In the genomic region with DNA sequence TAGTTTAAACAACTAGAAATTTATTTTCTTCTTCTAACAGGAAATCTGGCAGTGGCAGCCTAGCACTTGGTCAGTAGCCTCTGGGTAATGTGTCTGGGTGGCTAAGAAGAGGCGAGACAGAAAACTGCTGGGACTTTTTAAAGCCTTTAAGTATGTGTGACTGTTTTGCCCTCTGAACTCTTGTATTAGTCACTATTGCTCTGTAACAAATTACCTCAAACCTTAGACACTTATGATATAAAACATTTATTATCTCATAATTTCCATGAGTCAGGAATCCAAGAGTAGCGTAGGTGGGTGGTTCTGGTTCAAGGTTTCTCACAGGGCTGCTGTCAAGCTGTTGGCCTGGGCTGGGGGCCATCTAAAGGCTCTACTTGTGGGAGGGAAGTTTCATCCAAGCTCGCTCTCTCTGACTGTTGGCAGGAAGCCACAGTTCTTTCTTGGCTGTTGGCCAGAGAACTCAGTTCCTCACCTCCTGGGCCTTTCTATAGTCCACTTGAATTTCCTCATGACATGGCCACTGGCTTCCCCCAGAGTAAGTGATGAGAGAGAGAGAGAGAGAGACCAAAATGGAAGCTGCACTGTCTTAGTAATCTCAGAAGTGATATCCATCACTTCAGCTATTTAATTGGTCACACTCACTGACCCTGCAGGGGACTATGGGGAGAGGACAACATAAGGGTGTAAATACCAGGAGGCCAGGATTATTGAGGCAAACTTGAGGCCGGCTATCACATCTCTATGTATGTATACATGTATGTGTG, we compare ENCODE assay signal across 8 cellular contexts. TPM values are rescaled to one million over a fixed set of nuclear protein-coding genes. Genes with fewer than 3 reads are reported as not detected.
DNase-seq lines count a peak whose midpoint lies in the region; ATAC-seq, FAIRE-seq and TF ChIP-seq lines count a peak whose summit lies in the region.

No MANE protein-coding gene starts in this region.

- H3K4me3 Mint-ChIP-seq in activated naive CD4-positive, alpha-beta T cell treated with anti-CD3 and anti-CD28 coated beads, Interleukin-2, amount 50 U/mL, for 24 hours: peak overlapping the region; percentile 47

- in situ Hi-C loops in gastrocnemius medialis (cut with MboI; ENCODE audit: low sequenced_read_pairs in 4 of 4): no loop called here

- DNase-seq in GM12892 (ENCODE audit: insufficient read length): peak; percentile 27
- DNase-seq in HS-5 (ENCODE audit: low read depth): peak; percentile 86
- DNase-seq in SJSA1 (ENCODE audit: low read depth in 1 of 2, low spot score in 2 of 2): peak; percentile 82 to 84
- peak; percentile 85 to 97 for DNase-seq in heart right ventricle
- DNase-seq in gastrocnemius medialis: peak; percentile 49 to 83

- H3K9me3 ChIP-seq in SJSA1 (replicated peaks) (no peaks in the 10 kb centered on the region), heart right ventricle (no peaks in the 10 kb centered on the region), gastrocnemius medialis (no peaks in the 10 kb centered on the region)

- H3K4me1 Mint-ChIP-seq in activated naive CD4-positive, alpha-beta T cell treated with anti-CD3 and anti-CD28 coated beads, Interleukin-2, amount 50 U/mL, for 24 hours: peaks cover 28% of the 10 kb centered on the region

- peak overlapping the region; percentile 62 for H3K27ac ChIP-seq in SJSA1
- H3K27ac ChIP-seq in heart right ventricle: peak overlapping the region; percentile 32 to 92 (median 77)
- H3K27ac ChIP-seq in gastrocnemius medialis: peak overlapping the region; percentile 49 to 74 (median 67)

- intact Hi-C loops in heart right ventricle (cut with DNase I): no loop called here
- intact Hi-C loops in gastrocnemius medialis (cut with DNase I; ENCODE audit: low total_unique reads): no loop called here

- TF ChIP-seq POLR2A in GM12892 (IDR thresholded peaks at IDR 0.05; ENCODE audit: low read depth, low read length) (no peak), gastrocnemius medialis (IDR thresholded peaks at IDR 0.05) (no peak)

- peak; percentile 43 to 82 (median 76) for ATAC-seq in heart right ventricle
- ATAC-seq in gastrocnemius medialis: peak; percentile 23 to 29
- ATAC-seq in HG02938 (IDR thresholded peaks at IDR 0.05; ENCODE audit: unreplicated experiment): no peak
- no peak for ATAC-seq in HG03196 (IDR thresholded peaks at IDR 0.05; ENCODE audit: unreplicated experiment)

- H3K27me3 ChIP-seq in SJSA1 (replicated peaks) (no peaks in the 10 kb centered on the region), heart right ventricle (no peaks in the 10 kb centered on the region), gastrocnemius medialis (no peaks in the 10 kb centered on the region)

- H3K4me3 ChIP-seq in SJSA1 (no peak overlapping the region), heart right ventricle (no peak overlapping the region), gastrocnemius medialis (no peak overlapping the region)

- WGBS in heart right ventricle, 2 donors: 30 to 34% methylated on average over 4 of the region's 4 CpGs

- TF ChIP-seq CTCF in heart right ventricle (IDR thresholded peaks at IDR 0.05) (no peak), gastrocnemius medialis (IDR thresholded peaks at IDR 0.05 in 4 of 5, conservative IDR thresholded peaks at IDR 0.05 in 1 of 5) (no peak)

- no peaks in the 10 kb centered on the region for H3K36me3 Mint-ChIP-seq in activated naive CD4-positive, alpha-beta T cell treated with anti-CD3 and anti-CD28 coated beads, Interleukin-2, amount 50 U/mL, for 24 hours

- H3K36me3 ChIP-seq in SJSA1 (no peaks in the 10 kb centered on the region), heart right ventricle (no peaks in the 10 kb centered on the region), gastrocnemius medialis (no peaks in the 10 kb centered on the region)

- H3K4me1 ChIP-seq in SJSA1 (replicated peaks): peaks cover 65% of the 10 kb centered on the region
- H3K4me1 ChIP-seq in heart right ventricle: peaks cover 3 to 70% (median 39%) of the 10 kb centered on the region in 9 donors
- H3K4me1 ChIP-seq in gastrocnemius medialis: peaks cover 37 to 40% of the 10 kb centered on the region in 2 donors

- no peaks in the 10 kb centered on the region for H3K9me3 Mint-ChIP-seq in activated naive CD4-positive, alpha-beta T cell treated with anti-CD3 and anti-CD28 coated beads, Interleukin-2, amount 50 U/mL, for 24 hours

- FAIRE-seq in GM12892 (lab: Jason Lieb, UNC): peak; percentile 86

- no peaks in the 10 kb centered on the region for H3K27me3 Mint-ChIP-seq in activated naive CD4-positive, alpha-beta T cell treated with anti-CD3 and anti-CD28 coated beads, Interleukin-2, amount 50 U/mL, for 24 hours

- peak overlapping the region; percentile 91 for H3K27ac Mint-ChIP-seq in activated naive CD4-positive, alpha-beta T cell treated with anti-CD3 and anti-CD28 coated beads, Interleukin-2, amount 50 U/mL, for 24 hours

RNA-seq across cellular contexts. Expression of gene TBC1D22B, which starts 17.4 kb away (rescaled TPM):
- 9.3 TPM for polyA plus RNA-seq in GM12892 (2012; ENCODE audit: missing spikeins)
- total RNA-seq in SJSA1 (2014; rRNA removed; shearing (Covaris generic)): 4.4 and 6.6 TPM in 2 replicates
- 1 to 10 TPM; 5.4 to 8.1 (median 6.6) TPM for total RNA-seq in heart right ventricle
- 1 to 10 TPM; 5.0 to 5.8 TPM for polyA plus RNA-seq in heart right ventricle
- total RNA-seq in gastrocnemius medialis: 10 to 100 TPM in 1 of 4 donors, 1 to 10 TPM in 3; 6.3 to 12.3 (median 7.7) TPM

RNA-seq across cellular contexts. Expression of gene TMEM217, which starts 17.8 kb away (rescaled TPM):
- 1.4 TPM for polyA plus RNA-seq in GM12892 (2012; ENCODE audit: missing spikeins)
- total RNA-seq in SJSA1 (2014; rRNA removed; shearing (Covaris generic)): 0.31 and 0.74 TPM in 2 replicates
- total RNA-seq in heart right ventricle (1 to 10 TPM in 1 of 10 donors, under 1 TPM in 7, not detected in 2; 0.20 to 1.1 (median 0.41) TPM), gastrocnemius medialis (under 1 TPM in 1 of 4 donors, not detected in 3; 0.22 TPM)
- polyA plus RNA-seq in heart right ventricle: under 1 TPM; 0.29 to 0.64 TPM

Comparison
In these comparisons a context has a peak if more than half of its experiments do, and no peak if none do; other contexts are left out.
1. DNase-seq: peak in every context shown above with its lines; median percentile 91 in heart right ventricle; 86 in HS-5; 83 in SJSA1; 66 in gastrocnemius medialis; 27 in GM12892.
2. ATAC-seq: peak in heart right ventricle (8 of 8) and gastrocnemius medialis (2 of 2); none in HG02938 (single experiment) and HG03196 (single experiment).
3. Peak in every context shown above with its lines, with median percentiles within 50 percentile points of each other: H3K27ac ChIP-seq.